ENCODE assay signal across 8 cellular contexts in genomic region chr11:83070878-83071640, GRCh38. TPM values are rescaled to one million over a fixed set of nuclear protein-coding genes. Genes with fewer than 3 reads are reported as not detected.
DNase-seq lines count a peak whose midpoint lies in the region; ATAC-seq and TF ChIP-seq lines count a peak whose summit lies in the region.

No MANE protein-coding gene starts in this region.

- peaks cover 24% of the 10 kb centered on the region for H3K79me2 ChIP-seq in parathyroid adenoma

- H3K9me3 Mint-ChIP-seq in activated T-helper 17 cell treated with anti-CD3 and anti-CD28 coated beads, Interleukin-2, amount 50 U/mL, for 72 hours, result no peaks in the 10 kb centered on the region

- H3K27me3 Mint-ChIP-seq in activated T-helper 17 cell treated with anti-CD3 and anti-CD28 coated beads, Interleukin-2, amount 50 U/mL, for 72 hours, result no peaks in the 10 kb centered on the region

- ATAC-seq in activated T-helper 17 cell treated with anti-CD3 and anti-CD28 coated beads, Interleukin-2, amount 50 U/mL, for 72 hours (replicated peaks), result peak; percentile 13
- ATAC-seq in GM18511 (IDR thresholded peaks at IDR 0.05; ENCODE audit: unreplicated experiment) (no peak), HG03521 (IDR thresholded peaks at IDR 0.05; ENCODE audit: unreplicated experiment) (no peak)

- no peak for TF ChIP-seq CTCF in parathyroid adenoma (IDR thresholded peaks at IDR 0.05)

- H3K27ac ChIP-seq in parathyroid adenoma, result peak overlapping the region; percentile 90

- peaks cover 29% of the 10 kb centered on the region for H3K4me1 Mint-ChIP-seq in activated T-helper 17 cell treated with anti-CD3 and anti-CD28 coated beads, Interleukin-2, amount 50 U/mL, for 72 hours

- H3K9ac ChIP-seq in parathyroid adenoma, result peak overlapping the region; percentile 46

- no peaks in the 10 kb centered on the region for H3K36me3 Mint-ChIP-seq in activated T-helper 17 cell treated with anti-CD3 and anti-CD28 coated beads, Interleukin-2, amount 50 U/mL, for 72 hours (ENCODE audit: low read depth)

- H3K4me1 ChIP-seq in parathyroid adenoma, result no peaks in the 10 kb centered on the region

- peak overlapping the region; percentile 72 for H3K4me2 ChIP-seq in parathyroid adenoma (ENCODE audit: low read length)

- no peaks in the 10 kb centered on the region for H3K9me3 ChIP-seq in parathyroid adenoma (ENCODE audit: control insufficient read depth, low read length)

- H3K27me3 ChIP-seq in parathyroid adenoma (ENCODE audit: control insufficient read depth, insufficient read depth, low read length), result no peaks in the 10 kb centered on the region

- peak; percentile 43 for DNase-seq in COR-L47 (lab: John Stamatoyannopoulos, UW)
- DNase-seq in Jurkat, Clone E6-1 (ENCODE audit: low read depth, low spot score), result no peak
- DNase-seq in globus pallidus (ENCODE audit: low spot score), result peak; percentile 58
- DNase-seq in germinal center (ENCODE audit: low spot score), result no peak

- H3K27ac Mint-ChIP-seq in activated T-helper 17 cell treated with anti-CD3 and anti-CD28 coated beads, Interleukin-2, amount 50 U/mL, for 72 hours, result no peak overlapping the region

- no peak overlapping the region for H3K4me3 Mint-ChIP-seq in activated T-helper 17 cell treated with anti-CD3 and anti-CD28 coated beads, Interleukin-2, amount 50 U/mL, for 72 hours

- peak overlapping the region; percentile 92 for H3K4me3 ChIP-seq in Jurkat, Clone E6-1 (ENCODE audit: low read length)
- H3K4me3 ChIP-seq in parathyroid adenoma (ENCODE audit: low read depth, low read length), result peak overlapping the region; percentile 91

- H3K36me3 ChIP-seq in parathyroid adenoma (ENCODE audit: control insufficient read depth, insufficient read depth, low read length), result no peaks in the 10 kb centered on the region

- peak overlapping the region; percentile 87 for H2AFZ ChIP-seq in parathyroid adenoma

RNA-seq across cellular contexts. Expression of gene RAB30, which starts 0.6 kb away (rescaled TPM):
- 4.1 TPM for polyA plus RNA-seq in Jurkat, Clone E6-1 (2012; ENCODE audit: insufficient read depth, insufficient read length)
- total RNA-seq in activated T-helper 17 cell treated with anti-CD3 and anti-CD28 coated beads, Interleukin-2, amount 50 U/mL, for 72 hours, result 1 to 10 TPM; 7.0 to 8.7 TPM

Comparison
In these comparisons a context has a peak if more than half of its experiments do, and no peak if none do; other contexts are left out.
1. DNase-seq: peak in COR-L47 (single experiment) and globus pallidus (single experiment); none in Jurkat, Clone E6-1 (single experiment) and germinal center (single experiment).